ENCODE assay signal across 12 cellular contexts in the genomic region with DNA sequence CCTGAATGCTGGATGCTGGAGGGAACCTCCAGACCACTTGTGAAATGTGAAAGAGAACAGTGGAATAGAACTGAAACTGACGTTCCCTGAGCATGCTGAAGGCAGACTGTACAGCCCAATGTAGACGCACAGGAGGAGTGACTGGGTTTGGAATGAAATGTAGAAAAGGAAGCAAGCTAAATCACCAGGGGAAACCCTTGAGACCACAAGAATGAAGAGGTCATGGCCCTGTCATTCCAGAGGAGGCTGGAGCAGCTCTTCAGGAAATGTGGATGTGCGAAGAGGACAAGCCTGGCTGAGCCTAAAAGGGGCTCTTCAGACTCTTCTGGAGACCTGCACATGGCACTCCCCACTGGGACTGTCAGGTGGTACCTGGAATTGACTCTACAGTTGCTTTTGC.
DNase-seq lines count a peak whose midpoint lies in the region; ATAC-seq and TF ChIP-seq lines count a peak whose summit lies in the region.
"Had no signal": no experiment of that assay in that cellular context is flagged by ENCODE, and none has a peak within 500 bp of the region (broad histone marks: within the 10 kb centered on the region; RNA-seq: fewer than 3 reads in every experiment).

No MANE protein-coding gene starts in this region.

- 0 out of 2 replicates have a peak overlapping the region, but pooled peaks have one; percentile 3 for H3K27ac ChIP-seq in SJSA1
- H3K27ac ChIP-seq in dorsolateral prefrontal cortex = peak overlapping the region in 2 of 59 donors; percentile 4 to 40

- no peaks in the 10 kb centered on the region for H3K9me3 Mint-ChIP-seq in T-cell
- H3K9me3 Mint-ChIP-seq in activated T-cell treated with anti-CD3 and anti-CD28 coated beads, Interleukin-2, amount 50 U/mL, for 72 hours = no peaks in the 10 kb centered on the region
- H3K9me3 Mint-ChIP-seq: nephron; T-helper 2 cell treated with Interferon-gamma antibody and Interleukin-4, amounts not matched to agents 5 μg/mL and 100 μg/mL, for 36 hours had no signal

- H3K27me3 ChIP-seq in SJSA1 (replicated peaks) (no peaks in the 10 kb centered on the region), dorsolateral prefrontal cortex (no peaks in the 10 kb centered on the region)

- intact Hi-C loops in sciatic nerve (cut with DNase I) (no loop called here), dorsolateral prefrontal cortex (cut with DNase I) (no loop called here)

- peak; percentile 93 for ATAC-seq in sciatic nerve
- no peak for ATAC-seq in T-cell (replicated peaks in 1 of 4)
- ATAC-seq in activated T-cell treated with anti-CD3 and anti-CD28 coated beads, Interleukin-2, amount 50 U/mL, for 72 hours (replicated peaks in 1 of 2) = no peak

- H3K36me3 ChIP-seq in SJSA1 = peaks cover 7% of the 10 kb centered on the region

- H3K4me3 ChIP-seq in SJSA1 = no peak overlapping the region
- no peak overlapping the region for H3K4me3 ChIP-seq in fibroblast of the aortic adventitia (ENCODE audit: low read depth, low read length)
- no peak overlapping the region for H3K4me3 ChIP-seq in dorsolateral prefrontal cortex

- DNase-seq in GM04503 (ENCODE audit: low read depth) (peak; percentile 85), SJSA1 (ENCODE audit: low read depth in 1 of 2, low spot score in 2 of 2) (peak; percentile 75 to 81), fibroblast of the aortic adventitia (ENCODE audit: low read depth) (peak; percentile 89), sciatic nerve (ENCODE audit: low spot score) (no peak), T-cell (no peak), NCI-H2171 treated with DMSO at 0.1 percent for 48 hours (lab: John Stamatoyannopoulos, UW) (no peak), dorsolateral prefrontal cortex (no peak)
- DNase-seq in activated T-cell treated with anti-CD3 and anti-CD28 coated beads, Interleukin-2, amount 50 U/mL, for 72 hours = no peak
- DNase-seq: activated T-cell treated with anti-CD3 and anti-CD28 coated beads, Interleukin-2, amount 50 U/mL, for 48 hours; erythroblast had no signal

- no peaks in the 10 kb centered on the region for H3K9me3 ChIP-seq in SJSA1 (replicated peaks)

- POLR2A ChIA-PET in T-cell (lab: Charles Lee) = no interaction called here

- H3K36me3 Mint-ChIP-seq in T-cell = peaks cover 68% of the 10 kb centered on the region
- peaks cover 2 to 10% of the 10 kb centered on the region in 2 donors for H3K36me3 Mint-ChIP-seq in activated T-cell treated with anti-CD3 and anti-CD28 coated beads, Interleukin-2, amount 50 U/mL, for 72 hours (ENCODE audit: insufficient read depth in 2 of 2)

- H3K27me3 Mint-ChIP-seq in T-cell = no peaks in the 10 kb centered on the region
- no peaks in the 10 kb centered on the region for H3K27me3 Mint-ChIP-seq in activated T-cell treated with anti-CD3 and anti-CD28 coated beads, Interleukin-2, amount 50 U/mL, for 72 hours (ENCODE audit: low read depth)

- TF ChIP-seq CTCF in fibroblast of the aortic adventitia (IDR thresholded peaks at IDR 0.05; ENCODE audit: insufficient read depth, low read length) (no peak), dorsolateral prefrontal cortex (IDR thresholded peaks at IDR 0.05 in 54 of 56, conservative IDR thresholded peaks at IDR 0.05 in 2 of 56; ENCODE audit: low read depth in 1 of 56, partially characterized antibody in 56 of 56) (no peak)

- H3K27ac Mint-ChIP-seq in T-cell = no peak overlapping the region
- H3K27ac Mint-ChIP-seq in activated T-cell treated with anti-CD3 and anti-CD28 coated beads, Interleukin-2, amount 50 U/mL, for 72 hours = no peak overlapping the region
- H3K27ac Mint-ChIP-seq: T-helper 2 cell treated with Interferon-gamma antibody and Interleukin-4, amounts not matched to agents 5 μg/mL and 100 μg/mL, for 36 hours had no signal

- no peaks in the 10 kb centered on the region for H3K4me1 Mint-ChIP-seq in T-cell
- H3K4me1 Mint-ChIP-seq in activated T-cell treated with anti-CD3 and anti-CD28 coated beads, Interleukin-2, amount 50 U/mL, for 72 hours (ENCODE audit: low read depth) = no peaks in the 10 kb centered on the region

- peaks cover 29% of the 10 kb centered on the region for H3K4me1 ChIP-seq in SJSA1 (replicated peaks)

- no peak overlapping the region for H3K4me3 Mint-ChIP-seq in T-cell
- no peak overlapping the region for H3K4me3 Mint-ChIP-seq in activated T-cell treated with anti-CD3 and anti-CD28 coated beads, Interleukin-2, amount 50 U/mL, for 72 hours
- H3K4me3 Mint-ChIP-seq: nephron; T-helper 2 cell treated with Interferon-gamma antibody and Interleukin-4, amounts not matched to agents 5 μg/mL and 100 μg/mL, for 36 hours had no signal

- CTCF ChIA-PET in T-cell (lab: Charles Lee) = no interaction called here

Comparison
In these comparisons a context has a peak if more than half of its experiments do, and no peak if none do; other contexts are left out.
1. DNase-seq: peak in GM04503 (single experiment), SJSA1 (2 of 2) and fibroblast of the aortic adventitia (single experiment); none in sciatic nerve (single experiment), T-cell (0 of 34), NCI-H2171 treated with DMSO at 0.1 percent for 48 hours (single experiment), activated T-cell treated with anti-CD3 and anti-CD28 coated beads, Interleukin-2, amount 50 U/mL, for 72 hours (0 of 2) and dorsolateral prefrontal cortex (0 of 10).